Comparison of ENCODE assay signal across 8 cellular contexts in genomic region chr2:54899576-54900200, GRCh38.
A peak's percentile ranks its signal among the peaks of the same experiment; 100 is the strongest.
DNase-seq lines count a peak whose midpoint lies in the region; ATAC-seq and TF ChIP-seq lines count a peak whose summit lies in the region.

No MANE protein-coding gene starts in this region.

- H3K27ac ChIP-seq in hepatocyte, result no peak overlapping the region
- H3K27ac ChIP-seq in transverse colon, result peak overlapping the region in 1 of 4 donors; percentile 11

- H3K9me2 ChIP-seq in hepatocyte (replicated peaks; ENCODE audit: insufficient read depth), result no peaks in the 10 kb centered on the region

- in situ Hi-C loops in transverse colon (cut with MboI; ENCODE audit: low pct_ligation_motif_present in 1 of 4, low pct_unique_long_range_greater_than_20kb in 1 of 4, low sequenced_read_pairs in 3 of 4), result loop anchor here (10.0 to 25.0 kb wide), 4 partner anchors 105 to 275 kb away; no protein-coding TSS in a partner anchor

- no peak for TF ChIP-seq EP300 in transverse colon (IDR thresholded peaks at IDR 0.05; ENCODE audit: low read depth)

- H3K79me2 ChIP-seq in hepatocyte, result no peaks in the 10 kb centered on the region

- H3K36me3 ChIP-seq in adipocyte (ENCODE audit: control insufficient read depth, insufficient read depth, low read length, severe bottlenecking) (no peaks in the 10 kb centered on the region), hepatocyte (replicated peaks; ENCODE audit: insufficient read depth, low read depth) (no peaks in the 10 kb centered on the region), transverse colon (no peaks in the 10 kb centered on the region)

- no peaks in the 10 kb centered on the region for H4K20me1 ChIP-seq in hepatocyte (ENCODE audit: insufficient read depth, poor library complexity, severe bottlenecking)

- DNase-seq in EH (ENCODE audit: low read depth), result peak; percentile 77
- peak; percentile 76 for DNase-seq in LHCN-M2 (ENCODE audit: low read depth)
- peak; percentile 86 for DNase-seq in adipocyte (ENCODE audit: low read depth)
- DNase-seq in hepatocyte (ENCODE audit: low spot score), result peak; percentile 58
- DNase-seq in transverse colon, result no peak
- DNase-seq in effector CD8-positive, alpha-beta T cell (lab: John Stamatoyannopoulos, UW), result no peak
- no peak for DNase-seq in DMS114 treated with DMSO at 0.1 percent for 48 hours (lab: John Stamatoyannopoulos, UW; ENCODE audit: unreplicated experiment)

- H3K4me3 ChIP-seq in adipocyte (ENCODE audit: low read length) (no peak overlapping the region), hepatocyte (no peak overlapping the region), transverse colon (no peak overlapping the region)

- WGBS in hepatocyte (ENCODE audit: low lambda C conversion rate, missing lambda C conversion rate), result 80% methylated on average over 5 of the region's 5 CpGs
- WGBS in transverse colon (ENCODE audit: low coverage in 1 of 2), 2 donors, result 68 to 77% methylated on average over 5 of the region's 5 CpGs

- intact Hi-C loops in transverse colon (cut with DNase I; ENCODE audit: low total_unique reads), result loop anchor here (10.0 kb wide), 1 partner anchor 275 kb away; no protein-coding TSS in a partner anchor

- no peaks in the 10 kb centered on the region for H3K27me3 ChIP-seq in adipocyte (replicated peaks; ENCODE audit: control insufficient read depth, insufficient read depth, low read length)
- H3K27me3 ChIP-seq in hepatocyte, result no peaks in the 10 kb centered on the region
- H3K27me3 ChIP-seq in transverse colon, result no peaks in the 10 kb centered on the region

- peak; percentile 76 for TF ChIP-seq CTCF in hepatocyte (IDR thresholded peaks at IDR 0.05; ENCODE audit: poor library complexity)
- peak; percentile 38 to 57 (median 48) for TF ChIP-seq CTCF in transverse colon (IDR thresholded peaks at IDR 0.05)

- no peak for ATAC-seq in GM19452 (IDR thresholded peaks at IDR 0.05; ENCODE audit: unreplicated experiment)

- H3K9me3 ChIP-seq in adipocyte (ENCODE audit: control insufficient read depth, low read length) (peaks cover 10% of the 10 kb centered on the region), hepatocyte (ENCODE audit: low read depth) (no peaks in the 10 kb centered on the region), transverse colon (peaks cover 0 to 6% of the 10 kb centered on the region in 2 donors)

- no peak for TF ChIP-seq POLR2A in transverse colon (IDR thresholded peaks at IDR 0.05)

- H3K4me1 ChIP-seq in adipocyte (ENCODE audit: control insufficient read depth, insufficient read depth, low read length) (peaks cover 23% of the 10 kb centered on the region), hepatocyte (ENCODE audit: insufficient read depth) (peaks cover 13% of the 10 kb centered on the region), transverse colon (peaks cover 3 to 17% (median 13%) of the 10 kb centered on the region in 4 donors)

- H3K9ac ChIP-seq in adipocyte (ENCODE audit: low read length), result peak overlapping the region; percentile 6

- H2AFZ ChIP-seq in hepatocyte, result no peak overlapping the region

- H3K4me2 ChIP-seq in hepatocyte, result no peak overlapping the region

Comparison
In these comparisons a context has a peak if more than half of its experiments do, and no peak if none do; other contexts are left out.
1. DNase-seq: peak in EH (single experiment), LHCN-M2 (single experiment), adipocyte (single experiment) and hepatocyte (single experiment); none in transverse colon (single experiment), effector CD8-positive, alpha-beta T cell (single experiment) and DMS114 treated with DMSO at 0.1 percent for 48 hours (single experiment).